Comparison of ENCODE assay signal across 9 cellular contexts in genomic region chr12:14284189-14284722, GRCh38.
DNase-seq lines count a peak whose midpoint lies in the region; ATAC-seq and TF ChIP-seq lines count a peak whose summit lies in the region.
"Had no signal": no experiment of that assay in that cellular context is flagged by ENCODE, and none has a peak within 500 bp of the region (broad histone marks: within the 10 kb centered on the region; RNA-seq: fewer than 3 reads in every experiment).

No MANE protein-coding gene starts in this region.

- H3K9ac ChIP-seq in iPS-15b (ENCODE audit: low read depth, low read length), result peak overlapping the region; percentile 0

- CTCF ChIA-PET in A673 (lab: Charles Lee), result no interaction called here

- ATAC-seq in GM19438 (IDR thresholded peaks at IDR 0.05; ENCODE audit: low read depth, unreplicated experiment) (peak; percentile 61), HG03469 (IDR thresholded peaks at IDR 0.05; ENCODE audit: unreplicated experiment) (peak; percentile 42), GM19455 (IDR thresholded peaks at IDR 0.05; ENCODE audit: unreplicated experiment) (no peak)

- H3K36me3 ChIP-seq in iPS-15b (ENCODE audit: control insufficient read depth, insufficient read depth, low read length) (peaks cover 3% of the 10 kb centered on the region), A673 (ENCODE audit: insufficient read depth, low read length, poor library complexity, severe bottlenecking) (no peaks in the 10 kb centered on the region)

- no peak overlapping the region for H3K27ac ChIP-seq in A673 (ENCODE audit: low read depth, low read length, poor library complexity, severe bottlenecking)

- BruUV-seq in A673 (replicated peaks; lab: Mats Ljungman, UMichigan), result no TSS peak

- H3K9me3 ChIP-seq in iPS-15b (ENCODE audit: control insufficient read depth, insufficient read depth, low read length), result no peaks in the 10 kb centered on the region
- H3K9me3 ChIP-seq in A673 (ENCODE audit: low read depth, low read length, poor library complexity, severe bottlenecking), result no peaks in the 10 kb centered on the region

- H3K4me1 ChIP-seq in iPS-15b (ENCODE audit: control insufficient read depth, insufficient read depth, low read length), result peaks cover 19% of the 10 kb centered on the region
- H3K4me1 ChIP-seq in A673 (ENCODE audit: insufficient read depth, low read length, poor library complexity, severe bottlenecking), result no peaks in the 10 kb centered on the region

- TF ChIP-seq CTCF in A673 (conservative IDR thresholded peaks at IDR 0.05; ENCODE audit: low read depth, low read length), result no peak

- intact Hi-C loops in A673 (cut with micrococcal nuclease; ENCODE audit: unreplicated experiment), result no loop called here

- POLR2A ChIA-PET in A673 (lab: Charles Lee; ENCODE audit: low non-redundant PET), result no interaction called here

- DNase-seq in DMS53 (lab: John Stamatoyannopoulos, UW) (peak; percentile 90), NCI-H510A treated with DMSO at 0.1 percent for 48 hours (lab: John Stamatoyannopoulos, UW) (no peak), A673 (ENCODE audit: low spot score) (no peak), amniotic stem cell (lab: John Stamatoyannopoulos, UW) (no peak)
- DNase-seq: DND-41 had no signal

- H3K4me3 ChIP-seq in iPS-15b (ENCODE audit: low read depth, low read length), result no peak overlapping the region
- no peak overlapping the region for H3K4me3 ChIP-seq in A673 (ENCODE audit: low read depth, low read length, poor library complexity, severe bottlenecking)

- H3K27me3 ChIP-seq in iPS-15b (ENCODE audit: control insufficient read depth, insufficient read depth, low read length) (peaks cover 10% of the 10 kb centered on the region), A673 (replicated peaks; ENCODE audit: insufficient read depth, low read depth, low read length, poor library complexity) (no peaks in the 10 kb centered on the region)
